In genomic region chr9:120869726-120870125, GRCh38 we compare ENCODE assay signal across 10 cellular contexts. TPM values are rescaled to one million over a fixed set of nuclear protein-coding genes. Genes with fewer than 3 reads are reported as not detected.
A peak's percentile ranks its signal among the peaks of the same experiment; 100 is the strongest.
DNase-seq lines count a peak whose midpoint lies in the region; ATAC-seq, FAIRE-seq and TF ChIP-seq lines count a peak whose summit lies in the region.
"Had no signal": no experiment of that assay in that cellular context is flagged by ENCODE, and none has a peak within 500 bp of the region (broad histone marks: within the 10 kb centered on the region; RNA-seq: fewer than 3 reads in every experiment).

No MANE protein-coding gene starts in this region.

- no peaks in the 10 kb centered on the region for H3K27me3 Mint-ChIP-seq in activated naive CD4-positive, alpha-beta T cell treated with anti-CD3 and anti-CD28 coated beads, Interleukin-2, amount 50 U/mL, for 24 hours
- H3K27me3 Mint-ChIP-seq in natural killer cell (ENCODE audit: low read depth in 2 of 2) = no peaks in the 10 kb centered on the region
- H3K27me3 Mint-ChIP-seq: brain, naive B cell had no signal

- no peak for DNase-seq in activated naive CD4-positive, alpha-beta T cell treated with anti-CD3 and anti-CD28 coated beads, Interleukin-2, amount 50 U/mL, for 16 hours
- DNase-seq in K562 (ENCODE audit: extremely low read depth in 1 of 4, low spot score in 3 of 4) = no peak
- DNase-seq in natural killer cell = no peak
- no peak for DNase-seq in upper lobe of left lung
- DNase-seq in NOMO-1 (lab: John Stamatoyannopoulos, UW; ENCODE audit: unreplicated experiment in 2 of 2) = no peak
- DNase-seq in NCI-H187 treated with DMSO at 0.1 percent for 48 hours (lab: John Stamatoyannopoulos, UW) = no peak
- no peak for DNase-seq in NCI-H1048 (lab: John Stamatoyannopoulos, UW)
- DNase-seq: naive B cell had no signal

- H3K4me2 ChIP-seq in K562 (ENCODE audit: insufficient read depth, low read length) = peak overlapping the region; percentile 89

- no peak for FAIRE-seq in K562 (lab: Jason Lieb, UNC)

- TF ChIP-seq POLR2A in K562 (conservative IDR thresholded peaks at IDR 0.05) (no peak), upper lobe of left lung (IDR thresholded peaks at IDR 0.05) (no peak)

- ATAC-seq in K562 (no peak), natural killer cell (no peak), upper lobe of left lung (ENCODE audit: low FRiP score in 2 of 2) (no peak)

- H3K79me2 ChIP-seq in K562 (ENCODE audit: control insufficient read depth, insufficient read depth, low read length) = peaks cover 36% of the 10 kb centered on the region

- 93% methylated on average over 10 of the region's 10 CpGs for WGBS in K562 (ENCODE audit: insufficient coverage, low coverage, missing lambda C conversion rate)
- 81 to 86% methylated on average over 10 of the region's 10 CpGs for whole genome bisulfite sequencing in upper lobe of left lung, 2 donors

- H3K4me1 ChIP-seq in K562 (replicated peaks in 1 of 2; ENCODE audit: control insufficient read depth in 2 of 2, insufficient read depth in 2 of 2, low read length in 2 of 2) = peaks cover 22 to 31% of the 10 kb centered on the region in 2 experiments
- peaks cover 10 to 21% (median 13%) of the 10 kb centered on the region in 4 donors for H3K4me1 ChIP-seq in upper lobe of left lung

- H2AFZ ChIP-seq in K562 (ENCODE audit: low read depth, low read length) = no peak overlapping the region

- intact Hi-C loops in K562 (cut with micrococcal nuclease) = loop anchor here (1.0 to 10.0 kb wide), 5 partner anchors 8 to 255 kb away; partner anchors contain the start of genes CNTRL and PHF19
- intact Hi-C loops in natural killer cell (cut with micrococcal nuclease) = loop anchor here (1.0 to 2.0 kb wide), 3 partner anchors 55 to 155 kb away; partner anchors contain the start of gene MEGF9

- H3K4me3 Mint-ChIP-seq in activated naive CD4-positive, alpha-beta T cell treated with anti-CD3 and anti-CD28 coated beads, Interleukin-2, amount 50 U/mL, for 24 hours = peak overlapping the region; percentile 92
- no peak overlapping the region for H3K4me3 Mint-ChIP-seq in natural killer cell

- in situ Hi-C loops in K562 (cut with MboI) = loop anchor here (5.0 kb wide), 1 partner anchor 62 kb away; no protein-coding TSS in a partner anchor

- no peak for TF ChIP-seq EP300 in K562 (IDR thresholded peaks at IDR 0.05; ENCODE audit: low read length)
- TF ChIP-seq EP300 in upper lobe of left lung (IDR thresholded peaks at IDR 0.05) = no peak

- H3K4me1 Mint-ChIP-seq in activated naive CD4-positive, alpha-beta T cell treated with anti-CD3 and anti-CD28 coated beads, Interleukin-2, amount 50 U/mL, for 24 hours = peaks cover 51% of the 10 kb centered on the region
- peaks cover 4 to 22% of the 10 kb centered on the region in 2 donors for H3K4me1 Mint-ChIP-seq in natural killer cell

- no peak for TF ChIP-seq CTCF in K562 (IDR thresholded peaks at IDR 0.05 in 2 of 3, conservative IDR thresholded peaks at IDR 0.05 in 1 of 3; ENCODE audit: insufficient read depth in 2 of 3, low read depth in 1 of 3, low read length in 3 of 3)
- TF ChIP-seq CTCF in natural killer cell (IDR thresholded peaks at IDR 0.05) = no peak
- no peak for TF ChIP-seq CTCF in upper lobe of left lung (IDR thresholded peaks at IDR 0.05)

- H3K4me3 ChIP-seq in K562 (no peak overlapping the region), upper lobe of left lung (no peak overlapping the region)

- BruUV-seq in K562 (replicated peaks; lab: Mats Ljungman, UMichigan) = no TSS peak

- no peaks in the 10 kb centered on the region for H4K20me1 ChIP-seq in K562 (replicated peaks; ENCODE audit: control insufficient read depth, insufficient read depth, low read length)

- H3K36me3 ChIP-seq in K562 (ENCODE audit: control insufficient read depth, insufficient read depth, low read length) (peaks cover 90% of the 10 kb centered on the region), upper lobe of left lung (peaks cover 0 to 14% (median 7%) of the 10 kb centered on the region in 4 donors)

- CTCF ChIA-PET in K562 (lab: Yijun Ruan, JAX; ENCODE audit: low intra/inter-chr PET ratio) = interaction anchor here (0.7 kb wide), 1 partner anchor 1381 kb away, joined by 3 read pairs; no protein-coding TSS in a partner anchor

- no peak for TF ChIP-seq RAD21 in K562 (CRISPR knock-in tag; conservative IDR thresholded peaks at IDR 0.05 in 1 of 2, IDR thresholded peaks at IDR 0.05 in 1 of 2)

- H3K27ac Mint-ChIP-seq in activated naive CD4-positive, alpha-beta T cell treated with anti-CD3 and anti-CD28 coated beads, Interleukin-2, amount 50 U/mL, for 24 hours = peak overlapping the region; percentile 84
- H3K27ac Mint-ChIP-seq in natural killer cell = peak overlapping the region; percentile 92 to 94

- H3K36me3 Mint-ChIP-seq in activated naive CD4-positive, alpha-beta T cell treated with anti-CD3 and anti-CD28 coated beads, Interleukin-2, amount 50 U/mL, for 24 hours = peaks cover 20% of the 10 kb centered on the region
- no peaks in the 10 kb centered on the region for H3K36me3 Mint-ChIP-seq in natural killer cell
- H3K36me3 Mint-ChIP-seq: naive B cell had no signal

- H3K9me3 ChIP-seq in K562 (replicated peaks; ENCODE audit: control insufficient read depth, insufficient read depth, low read depth, low read length) (no peaks in the 10 kb centered on the region), upper lobe of left lung (no peaks in the 10 kb centered on the region)

- peak overlapping the region; percentile 49 to 82 for H3K9ac ChIP-seq in K562 (ENCODE audit: insufficient read depth in 1 of 2, low read depth in 2 of 2, low read length in 2 of 2)

- H3K27me3 ChIP-seq in K562 (ENCODE audit: control insufficient read depth in 2 of 2, insufficient read depth in 2 of 2, low read length in 2 of 2) = no peaks in the 10 kb centered on the region
- H3K27me3 ChIP-seq in upper lobe of left lung = no peaks in the 10 kb centered on the region

- H3K27ac ChIP-seq in K562 (ENCODE audit: extremely low read depth, low read depth, low read length) (peak overlapping the region; percentile 76), upper lobe of left lung (peak overlapping the region; percentile 73 to 93 (median 91))

- POLR2A ChIA-PET in K562 (lab: Yijun Ruan, JAX) = interaction anchor here (0.6 to 15.5 kb wide), 11 partner anchors 9 to 329 kb away, joined by 3 to 464 read pairs (median 5); partner anchors contain the start of genes FBXW2, PHF19 and PSMD5

- H3K9me1 ChIP-seq in K562 (ENCODE audit: control insufficient read depth, insufficient read depth, low read length) = peaks cover 8% of the 10 kb centered on the region

- H3K9me3 Mint-ChIP-seq in activated naive CD4-positive, alpha-beta T cell treated with anti-CD3 and anti-CD28 coated beads, Interleukin-2, amount 50 U/mL, for 24 hours = no peaks in the 10 kb centered on the region
- no peaks in the 10 kb centered on the region for H3K9me3 Mint-ChIP-seq in natural killer cell
- H3K9me3 Mint-ChIP-seq: brain, naive B cell had no signal

RNA-seq across cellular contexts. Expression of gene PHF19, which starts 7.3 kb away (rescaled TPM):
- total RNA-seq in K562 (2011; cell fraction: chromatin; rRNA removed; ENCODE audit: low replicate concordance) = 622 and 1,187 TPM in 2 replicates
- total RNA-seq in K562 (2011; cell fraction: nucleolus; rRNA removed) = 570 and 625 TPM in 2 replicates
- total RNA-seq in K562 (2011; cell fraction: nucleoplasm; rRNA removed) = 592 and 663 TPM in 2 replicates
- total RNA-seq in K562 (2014; rRNA removed) (255 and 312 TPM in 2 replicates), K562 (2014; rRNA removed; fragmentation: Illumina TruSeq; extraction: Trizol) (191 and 211 TPM in 2 replicates), K562 (2015; rRNA removed; fragmentation: Illumina TruSeq; extraction: Trizol) (240 and 241 TPM in 2 replicates), K562 (2021) (372 and 373 TPM in 2 replicates), natural killer cell (10 to 100 TPM; 34.1 to 54.0 (median 47.8) TPM), upper lobe of left lung (10 to 100 TPM in 5 of 6 donors, 1 to 10 TPM in 1; 8.0 to 42.4 (median 19.2) TPM)
- polyA plus RNA-seq in K562 (2011; rRNA removed) (403 and 414 TPM in 2 replicates), K562 (2014; fragmentation: Illumina TruSeq; extraction: Trizol) (292 and 365 TPM in 2 replicates), K562 (2014; fragmentation: Nextera tagmentation; extraction: Ambion mirVana) (100 to 1,000 TPM in 1 of 2 experiments, 10 to 100 TPM in 1; 95.8 to 140 TPM), K562 (2014; rRNA removed) (312 TPM in 2 replicates)
- polyA plus RNA-seq in K562 (2011; cell fraction: cytosol; rRNA removed) = 475 and 721 TPM in 2 replicates
- polyA plus RNA-seq in K562 (2011; cell fraction: nucleus; rRNA removed) = 1,109 and 1,436 TPM in 2 replicates
- 275 and 342 TPM in 2 replicates for polyA plus RNA-seq in K562 (2012)
- 333 and 440 TPM in 2 replicates for polyA minus RNA-seq in K562 (2011; rRNA and poly(A)+ RNA removed)
- 286 and 300 TPM in 2 replicates for polyA minus RNA-seq in K562 (2011; cell fraction: cytosol; rRNA and poly(A)+ RNA removed)
- 297 and 330 TPM in 2 replicates for polyA minus RNA-seq in K562 (2011; cell fraction: nucleus; rRNA and poly(A)+ RNA removed)

RNA-seq across cellular contexts. Expression of gene PSMD5, which starts 27.0 kb away (rescaled TPM):
- 59.3 and 197 TPM in 2 replicates for total RNA-seq in K562 (2011; cell fraction: chromatin; rRNA removed; ENCODE audit: low replicate concordance)
- total RNA-seq in K562 (2011; cell fraction: nucleolus; rRNA removed) = 30.2 and 45.4 TPM in 2 replicates
- total RNA-seq in K562 (2011; cell fraction: nucleoplasm; rRNA removed) = 90.6 and 121 TPM in 2 replicates
- 51.0 and 55.3 TPM in 2 replicates for total RNA-seq in K562 (2014; rRNA removed)
- total RNA-seq in K562 (2014; rRNA removed; fragmentation: Illumina TruSeq; extraction: Trizol) = 76.3 and 83.0 TPM in 2 replicates
- total RNA-seq in K562 (2015; rRNA removed; fragmentation: Illumina TruSeq; extraction: Trizol) = 65.1 and 72.5 TPM in 2 replicates
- 136 and 148 TPM in 2 replicates for total RNA-seq in K562 (2021)
- 107 and 148 TPM in 2 replicates for polyA plus RNA-seq in K562 (2011; rRNA removed)
- 39.0 and 70.9 TPM in 2 replicates for polyA plus RNA-seq in K562 (2011; cell fraction: cytosol; rRNA removed)
- polyA plus RNA-seq in K562 (2011; cell fraction: nucleus; rRNA removed) = 34.5 and 37.0 TPM in 2 replicates
- polyA plus RNA-seq in K562 (2012) = 54.7 and 61.5 TPM in 2 replicates
- 90.1 and 114 TPM in 2 replicates for polyA plus RNA-seq in K562 (2014; fragmentation: Illumina TruSeq; extraction: Trizol)
- polyA plus RNA-seq in K562 (2014; fragmentation: Nextera tagmentation; extraction: Ambion mirVana) = 10 to 100 TPM; 46.4 to 60.9 TPM
- polyA plus RNA-seq in K562 (2014; rRNA removed) = 89.4 and 95.6 TPM in 2 replicates
- 115 and 116 TPM in 2 replicates for polyA minus RNA-seq in K562 (2011; rRNA and poly(A)+ RNA removed)
- 48.7 and 58.2 TPM in 2 replicates for polyA minus RNA-seq in K562 (2011; cell fraction: cytosol; rRNA and poly(A)+ RNA removed)
- 28.4 and 53.9 TPM in 2 replicates for polyA minus RNA-seq in K562 (2011; cell fraction: nucleus; rRNA and poly(A)+ RNA removed)
- total RNA-seq in natural killer cell = 10 to 100 TPM; 24.6 to 41.2 (median 37.1) TPM
- 10 to 100 TPM; 11.4 to 56.8 (median 40.1) TPM for total RNA-seq in upper lobe of left lung

RNA-seq across cellular contexts. Expression of gene TRAF1, which starts 56.9 kb away (rescaled TPM):
- 2.6 and 5.9 TPM in 2 replicates for total RNA-seq in K562 (2011; cell fraction: chromatin; rRNA removed; ENCODE audit: low replicate concordance)
- 3.0 and 4.3 TPM in 2 replicates for total RNA-seq in K562 (2011; cell fraction: nucleolus; rRNA removed)
- total RNA-seq in K562 (2011; cell fraction: nucleoplasm; rRNA removed) = 2.1 and 2.3 TPM in 2 replicates
- total RNA-seq in K562 (2014; rRNA removed) (not detected in 2 replicates), K562 (2014; rRNA removed; fragmentation: Illumina TruSeq; extraction: Trizol) (0.04 TPM in 1 of 2 replicates, not detected in the other), K562 (2015; rRNA removed; fragmentation: Illumina TruSeq; extraction: Trizol) (0.04 TPM in 1 of 2 replicates, not detected in the other), K562 (2021) (0.38 and 0.47 TPM in 2 replicates), natural killer cell (10 to 100 TPM; 23.4 to 33.9 (median 30.5) TPM), upper lobe of left lung (10 to 100 TPM in 2 of 6 donors, 1 to 10 TPM in 4; 2.9 to 29.3 (median 6.6) TPM)
- polyA plus RNA-seq in K562 (2011; rRNA removed) (0.37 and 1.1 TPM in 2 replicates), K562 (2014; fragmentation: Illumina TruSeq; extraction: Trizol) (0.06 and 0.12 TPM in 2 replicates), K562 (2014; fragmentation: Nextera tagmentation; extraction: Ambion mirVana) (under 1 TPM in 1 of 2 experiments, not detected in 1; 0.01 TPM), K562 (2014; rRNA removed) (0.01 and 0.03 TPM in 2 replicates)
- 0.29 and 1.3 TPM in 2 replicates for polyA plus RNA-seq in K562 (2011; cell fraction: cytosol; rRNA removed)
- polyA plus RNA-seq in K562 (2011; cell fraction: nucleus; rRNA removed) = 0.18 and 1.4 TPM in 2 replicates
- 0.13 and 0.18 TPM in 2 replicates for polyA plus RNA-seq in K562 (2012)
- 1.3 and 3.1 TPM in 2 replicates for polyA minus RNA-seq in K562 (2011; rRNA and poly(A)+ RNA removed)
- 0.76 TPM in 1 of 2 replicates, not detected in the other for polyA minus RNA-seq in K562 (2011; cell fraction: cytosol; rRNA and poly(A)+ RNA removed)
- polyA minus RNA-seq in K562 (2011; cell fraction: nucleus; rRNA and poly(A)+ RNA removed) = 0.89 and 2.3 TPM in 2 replicates
